ENCODE assay signal across 9 cellular contexts in the genomic region with DNA sequence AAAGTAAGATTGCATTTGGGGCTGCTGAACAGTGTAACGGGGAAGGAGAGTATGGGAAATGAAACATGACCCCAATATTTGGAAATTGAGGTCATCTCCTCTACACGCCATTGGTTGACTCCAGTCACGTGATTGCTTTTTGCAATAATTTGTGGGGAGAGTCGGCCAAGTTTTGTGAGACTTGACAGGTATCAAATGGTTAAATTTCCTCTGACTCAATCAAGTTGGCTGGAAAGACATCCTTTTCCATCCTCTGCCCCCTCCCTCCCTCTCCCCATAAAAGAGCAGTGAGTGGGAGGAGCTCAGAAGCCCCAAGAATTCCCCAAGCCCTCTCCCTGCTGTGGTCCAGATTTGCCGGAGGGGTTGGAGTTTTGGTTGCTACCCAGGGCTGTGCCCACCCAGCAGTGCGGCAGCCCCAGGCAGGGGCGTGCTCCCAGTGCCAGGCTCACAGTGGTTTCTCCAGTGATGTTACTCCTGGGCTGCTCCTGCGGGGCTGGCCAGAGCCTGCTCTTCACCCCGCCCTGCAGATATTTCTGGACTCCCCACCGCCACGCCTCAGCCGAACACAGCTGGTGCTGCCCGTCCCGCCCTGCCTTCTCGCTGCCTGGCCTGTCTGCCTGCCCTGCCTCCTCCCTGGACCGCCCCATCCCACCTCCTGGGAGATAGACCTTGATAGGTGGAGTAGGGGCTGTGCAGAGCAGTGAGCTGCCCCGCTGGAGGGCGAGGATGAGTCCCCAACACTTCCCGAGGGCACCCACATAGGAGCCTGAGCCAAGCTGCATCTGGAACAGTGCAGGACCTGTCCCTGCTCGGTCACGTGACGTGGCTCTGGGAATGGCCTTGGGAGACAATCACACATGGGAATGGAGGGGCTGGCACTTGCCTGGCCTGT. TPM values are rescaled to one million over a fixed set of nuclear protein-coding genes. Genes with fewer than 3 reads are reported as not detected.
DNase-seq lines count a peak whose midpoint lies in the region; ATAC-seq, FAIRE-seq and TF ChIP-seq lines count a peak whose summit lies in the region.
"Had no signal": no experiment of that assay in that cellular context is flagged by ENCODE, and none has a peak within 500 bp of the region (broad histone marks: within the 10 kb centered on the region; RNA-seq: fewer than 3 reads in every experiment).

No MANE protein-coding gene starts in this region.

- ATAC-seq in GM18909 (IDR thresholded peaks at IDR 0.05; ENCODE audit: poor library complexity, unreplicated experiment) (no peak), GM18861 (IDR thresholded peaks at IDR 0.05; ENCODE audit: unreplicated experiment) (no peak), HG03139 (IDR thresholded peaks at IDR 0.05; ENCODE audit: unreplicated experiment) (no peak)

- DNase-seq in HFF-Myc (ENCODE audit: extremely low read depth, low read depth): peak; percentile 99
- peak; percentile 49 for DNase-seq in kidney epithelial cell (ENCODE audit: low read depth)
- DNase-seq in D721Med (ENCODE audit: insufficient read length, low spot score): no peak

- H3K9ac ChIP-seq in stomach smooth muscle (ENCODE audit: low read length in 2 of 2): peak overlapping the region; percentile 36 to 39

- H3K9me3 ChIP-seq in stomach smooth muscle (ENCODE audit: control insufficient read depth in 2 of 2, low read length in 2 of 2): no peaks in the 10 kb centered on the region

- H3K27me3 Mint-ChIP-seq in brain: peaks cover 43% of the 10 kb centered on the region

- H3K27ac Mint-ChIP-seq in brain: peak overlapping the region in 4 of 5 experiments; percentile 27 to 95 (median 44)

- H3K36me3 ChIP-seq in kidney epithelial cell (ENCODE audit: control insufficient read depth, insufficient read depth, low read length): no peaks in the 10 kb centered on the region
- peaks cover 0 to 4% of the 10 kb centered on the region in 2 donors for H3K36me3 ChIP-seq in stomach smooth muscle (ENCODE audit: control insufficient read depth in 2 of 2, insufficient read depth in 2 of 2, low read length in 2 of 2)
- H3K36me3 ChIP-seq: cardiac muscle cell had no signal

- TF ChIP-seq CTCF in HFF-Myc (IDR thresholded peaks at IDR 0.05; ENCODE audit: low read depth, low read length, missing control alignments) (no peak), brain (conservative IDR thresholded peaks at IDR 0.05) (no peak), kidney epithelial cell (IDR thresholded peaks at IDR 0.05; ENCODE audit: insufficient read depth, low read length, poor library complexity, severe bottlenecking) (no peak), D721Med (IDR thresholded peaks at IDR 0.05; ENCODE audit: insufficient read depth, missing control alignments) (no peak)

- H3K27ac ChIP-seq in stomach smooth muscle (ENCODE audit: low read length): peak overlapping the region; percentile 77
- H3K27ac ChIP-seq: cardiac muscle cell had no signal

- H3K4me1 ChIP-seq in stomach smooth muscle (ENCODE audit: control insufficient read depth, insufficient read depth, low read length): peaks cover 75% of the 10 kb centered on the region

- H3K4me3 ChIP-seq in HFF-Myc (replicated peaks; ENCODE audit: low read depth, low read length) (peak overlapping the region; percentile 43), kidney epithelial cell (ENCODE audit: low read depth, low read length) (no peak overlapping the region), stomach smooth muscle (ENCODE audit: low read length in 2 of 2) (peak overlapping the region; percentile 50 to 73)
- H3K4me3 ChIP-seq: cardiac muscle cell had no signal

- no peaks in the 10 kb centered on the region for H3K9me3 Mint-ChIP-seq in brain

- H3K4me3 Mint-ChIP-seq in brain: peak overlapping the region; percentile 54 to 94 (median 75)

- H3K36me3 Mint-ChIP-seq in brain: no peaks in the 10 kb centered on the region

- FAIRE-seq in D721Med (lab: Jason Lieb, UNC): no peak

- H3K27me3 ChIP-seq in kidney epithelial cell (ENCODE audit: control insufficient read depth, insufficient read depth, low read length) (peaks cover 22% of the 10 kb centered on the region), stomach smooth muscle (ENCODE audit: control insufficient read depth in 1 of 2, insufficient read depth in 2 of 2, low read length in 2 of 2) (no peaks in the 10 kb centered on the region)
- H3K27me3 ChIP-seq: cardiac muscle cell had no signal

- H3K4me1 Mint-ChIP-seq in brain: peaks cover 66% of the 10 kb centered on the region

RNA-seq across cellular contexts. Expression of gene COL5A1, which starts 3.4 kb away (rescaled TPM):
- 1.6 TPM for polyA plus RNA-seq in brain (ENCODE audit: insufficient read depth, low read depth, low replicate concordance)
- total RNA-seq in kidney epithelial cell: 87.7 and 92.6 TPM in 2 replicates
